In the genomic region with DNA sequence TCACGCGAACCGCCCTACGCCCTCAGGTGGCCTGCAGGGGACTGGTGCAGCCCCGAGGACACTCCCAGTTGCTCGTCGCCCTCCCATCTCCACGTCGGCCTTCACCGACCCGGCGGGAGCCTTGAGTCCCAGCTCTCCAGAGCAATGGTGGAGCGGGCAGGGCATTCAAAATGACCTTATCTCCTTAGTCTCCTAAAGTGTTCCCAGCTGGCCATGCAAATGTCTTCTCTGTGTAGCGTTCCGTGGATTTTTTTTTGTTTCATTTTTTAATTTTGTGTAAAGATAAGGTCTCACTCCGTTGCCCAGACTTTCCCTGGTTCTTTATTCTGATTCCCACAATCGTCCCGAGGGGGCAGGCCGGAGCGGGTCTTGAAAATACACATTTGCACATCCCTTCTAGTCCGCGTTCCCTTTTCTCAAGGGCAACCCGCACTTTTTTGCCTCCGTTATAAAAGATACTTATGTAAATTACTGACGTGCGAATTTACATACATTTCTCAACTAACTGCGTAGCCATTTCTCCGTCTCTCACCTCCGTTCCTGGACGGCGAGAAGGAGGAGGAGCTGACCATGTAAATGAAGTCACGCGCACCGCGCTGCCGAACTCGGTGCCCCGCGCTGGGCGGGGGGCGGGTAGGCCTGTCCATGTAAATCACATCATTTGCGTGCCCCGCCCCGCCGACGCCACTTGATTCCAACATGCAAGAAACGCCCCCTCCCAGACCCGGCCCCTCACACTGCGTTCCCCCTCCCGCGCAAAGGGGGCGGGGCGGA, we compare ENCODE assay signal across 1 cellular context.
TF ChIP-seq lines count a peak whose summit lies in the region.

No MANE protein-coding gene starts in this region.

TF ChIP-seq in K562, 482 proteins besides CTCF, POLR2A, EP300 and RAD21 (continued from another document and continues in another):
- TF ChIP-seq KDM1A (IDR thresholded peaks at IDR 0.05) (no peak), L3MBTL2 (IDR thresholded peaks at IDR 0.05) (no peak; the same call in 1 of the 2 replicates), ZNF76 (CRISPR knock-in tag; IDR thresholded peaks at IDR 0.05; ENCODE audit: borderline replicate concordance) (no peak), TAF15 (IDR thresholded peaks at IDR 0.05; ENCODE audit: low read depth, low read length) (no peak), NCOA1 (IDR thresholded peaks at IDR 0.05; ENCODE audit: low read depth) (peak; percentile 65; the same call in 1 of the 2 replicates), CHAMP1 (IDR thresholded peaks at IDR 0.05) (no peak), DDX20 (tag; IDR thresholded peaks at IDR 0.05; ENCODE audit: low read depth) (no peak), ZNF253 (CRISPR knock-in tag; conservative IDR thresholded peaks at IDR 0.05) (no peak), ZNF217 (CRISPR knock-in tag; IDR thresholded peaks at IDR 0.05) (no peak), GTF2E2 (tag; IDR thresholded peaks at IDR 0.05) (no peak), HNRNPUL1 (IDR thresholded peaks at IDR 0.05; ENCODE audit: low read length) (no peak), MXI1 (IDR thresholded peaks at IDR 0.05; ENCODE audit: low read depth, low read length) (peak; percentile 55), CREB3 (tag; conservative IDR thresholded peaks at IDR 0.05; ENCODE audit: low read depth) (no peak), ZNF764 (CRISPR knock-in tag; IDR thresholded peaks at IDR 0.05; ENCODE audit: low read depth) (no peak), RAD51 (IDR thresholded peaks at IDR 0.05; ENCODE audit: borderline replicate concordance, low read depth) (peak; percentile 72), NR4A1 (CRISPR knock-in tag; IDR thresholded peaks at IDR 0.05) (no peak), NR4A1 (tag; IDR thresholded peaks at IDR 0.05) (no peak), DLX4 (CRISPR knock-in tag; IDR thresholded peaks at IDR 0.05) (no peak), PTTG1 (tag; IDR thresholded peaks at IDR 0.05; ENCODE audit: low read depth) (no peak), FOXJ2 (tag; IDR thresholded peaks at IDR 0.05) (peak; percentile 57), HBP1 (CRISPR knock-in tag; IDR thresholded peaks at IDR 0.05) (0 out of 2 replicates have a peak, but pooled peaks have one; percentile 31), GATA2 (CRISPR knock-in tag; IDR thresholded peaks at IDR 0.05) (0 out of 2 replicates have a peak, but pooled peaks have one; percentile 30), KLF6 (CRISPR knock-in tag; IDR thresholded peaks at IDR 0.05; ENCODE audit: borderline replicate concordance) (0 out of 2 replicates have a peak, but pooled peaks have one; percentile 18), MTA1 (IDR thresholded peaks at IDR 0.05; ENCODE audit: borderline replicate concordance) (no peak), KDM2B (CRISPR knock-in tag; IDR thresholded peaks at IDR 0.05) (no peak), ESRRB (CRISPR knock-in tag; IDR thresholded peaks at IDR 0.05; ENCODE audit: borderline replicate concordance) (no peak), ZNF431 (CRISPR knock-in tag; IDR thresholded peaks at IDR 0.05) (no peak), HDAC2 (IDR thresholded peaks at IDR 0.05) (peak; percentile 78), PRDM10 (IDR thresholded peaks at IDR 0.05; ENCODE audit: partially characterized antibody) (peak; percentile 54), BCL6 (CRISPR knock-in tag; IDR thresholded peaks at IDR 0.05) (no peak), MAZ (CRISPR knock-in tag; conservative IDR thresholded peaks at IDR 0.05 in 1 of 2, IDR thresholded peaks at IDR 0.05 in 1 of 2) (peak; percentile 94; a peak in 2 of 4 replicates), ZNF212 (CRISPR knock-in tag; IDR thresholded peaks at IDR 0.05) (no peak), HCFC1 (IDR thresholded peaks at IDR 0.05; ENCODE audit: low read depth, low read length) (no peak)
- TF ChIP-seq, protein P1, sequence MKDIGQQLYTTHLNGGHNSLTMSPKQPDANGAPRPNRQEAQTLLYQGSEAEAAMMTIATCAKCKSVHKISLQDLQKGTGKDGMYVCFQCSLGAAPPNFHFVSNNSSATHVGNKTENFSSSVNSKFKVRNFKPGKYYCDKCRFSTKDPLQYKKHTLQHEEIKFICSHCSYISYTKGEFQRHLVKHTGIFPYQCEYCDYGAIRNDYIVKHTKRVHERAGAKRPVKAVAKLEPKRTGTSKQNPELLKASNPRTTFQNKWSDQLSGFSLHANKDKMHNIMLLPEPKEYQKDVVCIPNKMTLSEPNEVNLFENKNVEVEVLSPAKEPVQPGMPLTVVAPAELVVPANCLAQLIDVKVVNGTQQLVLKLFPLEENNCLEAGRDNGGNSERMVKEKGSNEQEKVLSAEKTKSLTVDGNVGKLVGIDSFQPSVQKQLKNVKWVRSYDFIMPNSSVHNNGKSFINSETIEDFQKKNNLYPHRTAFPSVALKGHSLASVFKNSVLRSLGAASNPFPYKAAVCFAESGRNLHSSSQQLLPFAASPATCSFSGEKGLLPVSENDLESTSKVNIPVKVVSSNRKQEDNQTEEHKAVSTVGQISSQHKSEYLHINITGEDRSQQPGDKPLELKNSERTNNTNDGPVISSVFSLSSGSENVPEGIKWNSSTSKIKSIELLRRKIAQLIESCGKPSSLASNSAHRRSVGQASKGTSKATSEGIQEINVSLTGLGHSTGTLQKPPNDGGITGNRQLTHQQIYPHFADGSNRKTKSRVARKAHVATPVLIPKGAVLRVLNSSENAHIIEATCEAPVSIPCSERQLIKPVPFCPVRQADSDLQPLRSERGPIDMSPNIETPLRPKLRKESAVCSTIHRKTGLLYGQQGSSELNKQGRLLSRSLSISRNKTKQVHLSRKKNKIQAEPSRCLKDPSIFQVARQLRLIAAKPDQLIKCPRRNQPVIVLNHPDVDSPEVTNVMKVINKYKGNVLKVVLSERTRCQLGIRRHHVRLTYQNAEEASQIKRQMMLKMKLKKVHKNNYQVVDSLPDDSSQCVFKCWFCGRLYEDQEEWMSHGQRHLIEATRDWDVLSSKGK (CRISPR knock-in tag; IDR thresholded peaks at IDR 0.05) = no peak
